ENCODE assay signal across 19 cellular contexts in genomic region chr4:1503583-1504471, GRCh38.
DNase-seq lines count a peak whose midpoint lies in the region; ATAC-seq and TF ChIP-seq lines count a peak whose summit lies in the region.
"Had no signal": no experiment of that assay in that cellular context is flagged by ENCODE, and none has a peak within 500 bp of the region (broad histone marks: within the 10 kb centered on the region; RNA-seq: fewer than 3 reads in every experiment).

No MANE protein-coding gene starts in this region.

- H3K4me1 ChIP-seq in Panc1 (ENCODE audit: control insufficient read depth, insufficient read depth, low read length) (no peaks in the 10 kb centered on the region), suprapubic skin (no peaks in the 10 kb centered on the region)
- H3K4me1 ChIP-seq: body of pancreas, gastroesophageal sphincter, pancreas had no signal

- H3K4me1 Mint-ChIP-seq in activated T-cell treated with anti-CD3 and anti-CD28 coated beads, Interleukin-2, amount 50 U/mL, for 24 hours (ENCODE audit: low read depth), result no peaks in the 10 kb centered on the region
- no peaks in the 10 kb centered on the region for H3K4me1 Mint-ChIP-seq in activated T-cell treated with anti-CD3 and anti-CD28 coated beads, Interleukin-2, amount 50 U/mL, for 4 hours (ENCODE audit: low read depth)
- H3K4me1 Mint-ChIP-seq: CD4-positive, alpha-beta memory T cell; immature natural killer cell had no signal

- H3K9me3 Mint-ChIP-seq in activated T-cell treated with anti-CD3 and anti-CD28 coated beads, Interleukin-2, amount 50 U/mL, for 24 hours, result no peaks in the 10 kb centered on the region
- no peaks in the 10 kb centered on the region for H3K9me3 Mint-ChIP-seq in activated T-cell treated with anti-CD3 and anti-CD28 coated beads, Interleukin-2, amount 50 U/mL, for 4 hours
- H3K9me3 Mint-ChIP-seq: activated naive CD4-positive, alpha-beta T cell treated with anti-CD3 and anti-CD28 coated beads for 36 hours; CD4-positive, alpha-beta memory T cell; dendritic cell treated with granulocyte-macrophage colony-stimulating factor and Interleukin-4, amounts not matched to agents 40 ng/mL and 50 ng/mL, for 4 days; immature natural killer cell had no signal

- POLR2A ChIA-PET in Panc1 (lab: Charles Lee), result no interaction called here

- TF ChIP-seq EP300 in suprapubic skin (IDR thresholded peaks at IDR 0.05), result no peak

- H3K27ac ChIP-seq in Panc1 (ENCODE audit: low read length) (no peak overlapping the region), suprapubic skin (no peak overlapping the region)
- H3K27ac ChIP-seq: body of pancreas, gastroesophageal sphincter, pancreas had no signal

- intact Hi-C loops in Panc1 (cut with micrococcal nuclease; ENCODE audit: unreplicated experiment), result no loop called here

- H3K4me3 ChIP-seq in Panc1 (ENCODE audit: low read depth in 2 of 2, low read length in 2 of 2) (no peak overlapping the region), suprapubic skin (no peak overlapping the region)
- H3K4me3 ChIP-seq: body of pancreas, gastroesophageal sphincter, pancreas had no signal

- no TSS peak for BruUV-seq in Panc1 (replicated peaks; lab: Mats Ljungman, UMichigan)

- 90% methylated on average over 29 of the region's 37 CpGs for WGBS in suprapubic skin

- no peaks in the 10 kb centered on the region for H3K27me3 ChIP-seq in Panc1 (ENCODE audit: control insufficient read depth, insufficient read depth, low read length)
- H3K27me3 ChIP-seq in suprapubic skin, result peaks cover 71% of the 10 kb centered on the region
- H3K27me3 ChIP-seq: body of pancreas had no signal

- no peaks in the 10 kb centered on the region for H3K36me3 Mint-ChIP-seq in activated T-cell treated with anti-CD3 and anti-CD28 coated beads, Interleukin-2, amount 50 U/mL, for 24 hours (ENCODE audit: low read depth)
- no peaks in the 10 kb centered on the region for H3K36me3 Mint-ChIP-seq in activated T-cell treated with anti-CD3 and anti-CD28 coated beads, Interleukin-2, amount 50 U/mL, for 4 hours (ENCODE audit: insufficient read depth)
- H3K36me3 Mint-ChIP-seq: CD4-positive, alpha-beta memory T cell; immature natural killer cell had no signal

- H3K27me3 Mint-ChIP-seq in activated T-cell treated with anti-CD3 and anti-CD28 coated beads, Interleukin-2, amount 50 U/mL, for 24 hours, result peaks cover 3% of the 10 kb centered on the region
- H3K27me3 Mint-ChIP-seq in activated T-cell treated with anti-CD3 and anti-CD28 coated beads, Interleukin-2, amount 50 U/mL, for 4 hours (ENCODE audit: low read depth), result peaks cover 9% of the 10 kb centered on the region

- no peak for ATAC-seq in activated T-cell treated with anti-CD3 and anti-CD28 coated beads, Interleukin-2, amount 50 U/mL, for 4 hours
- ATAC-seq in Panc1 (0 out of 2 replicates have a peak, but pooled peaks have one; percentile 30), left lobe of liver (no peak)
- ATAC-seq: body of pancreas, gastroesophageal sphincter, pancreas had no signal

- H3K27ac Mint-ChIP-seq in activated T-cell treated with anti-CD3 and anti-CD28 coated beads, Interleukin-2, amount 50 U/mL, for 24 hours, result no peak overlapping the region
- H3K27ac Mint-ChIP-seq: activated naive CD4-positive, alpha-beta T cell treated with anti-CD3 and anti-CD28 coated beads for 36 hours; CD4-positive, alpha-beta memory T cell; dendritic cell treated with granulocyte-macrophage colony-stimulating factor and Interleukin-4, amounts not matched to agents 40 ng/mL and 50 ng/mL, for 4 days; immature natural killer cell had no signal

- in situ Hi-C loops in Panc1 (cut with HindIII; ENCODE audit: low pct_unique_long_range_greater_than_20kb, low sequenced_read_pairs), result no loop called here

- no peak for TF ChIP-seq CTCF in Panc1 (IDR thresholded peaks at IDR 0.05)
- no peak for TF ChIP-seq CTCF in suprapubic skin (IDR thresholded peaks at IDR 0.05)

- no peak for TF ChIP-seq POLR2A in suprapubic skin (IDR thresholded peaks at IDR 0.05)

- H3K4me3 Mint-ChIP-seq in activated T-cell treated with anti-CD3 and anti-CD28 coated beads, Interleukin-2, amount 50 U/mL, for 24 hours, result no peak overlapping the region
- no peak overlapping the region for H3K4me3 Mint-ChIP-seq in activated T-cell treated with anti-CD3 and anti-CD28 coated beads, Interleukin-2, amount 50 U/mL, for 4 hours
- H3K4me3 Mint-ChIP-seq: activated naive CD4-positive, alpha-beta T cell treated with anti-CD3 and anti-CD28 coated beads for 36 hours; CD4-positive, alpha-beta memory T cell; dendritic cell treated with granulocyte-macrophage colony-stimulating factor and Interleukin-4, amounts not matched to agents 40 ng/mL and 50 ng/mL, for 4 days; immature natural killer cell had no signal

- CTCF ChIA-PET in Panc1 (lab: Charles Lee), result no interaction called here

- H3K9me3 ChIP-seq in Panc1 (ENCODE audit: control insufficient read depth, insufficient read depth, low read depth, low read length) (no peaks in the 10 kb centered on the region), suprapubic skin (no peaks in the 10 kb centered on the region)
- H3K9me3 ChIP-seq: body of pancreas, gastroesophageal sphincter, pancreas had no signal

- H3K36me3 ChIP-seq in Panc1 (ENCODE audit: control insufficient read depth, insufficient read depth, low read length), result no peaks in the 10 kb centered on the region
- H3K36me3 ChIP-seq in suprapubic skin, result no peaks in the 10 kb centered on the region
- H3K36me3 ChIP-seq: gastroesophageal sphincter, pancreas had no signal

- DNase-seq in activated T-cell treated with anti-CD3 and anti-CD28 coated beads, Interleukin-2, amount 50 U/mL, for 24 hours, result peak; percentile 9
- no peak for DNase-seq in activated T-cell treated with anti-CD3 and anti-CD28 coated beads, Interleukin-2, amount 50 U/mL, for 4 hours
- no peak for DNase-seq in Panc1 (ENCODE audit: low read depth, low spot score)
- DNase-seq in left lobe of liver (ENCODE audit: low spot score), result peak; percentile 41
- peak; percentile 46 to 70 for DNase-seq in suprapubic skin (ENCODE audit: low spot score in 2 of 2)
- DNase-seq in NCI-H226, result no peak
- no peak for DNase-seq in EL
- DNase-seq in activated CD4-positive, alpha-beta T cell treated with anti-CD3 and anti-CD28 coated beads, Interleukin-2, amount 50 U/mL, for 1 hour, result no peak
- DNase-seq: activated naive CD4-positive, alpha-beta T cell treated with anti-CD3 and anti-CD28 coated beads for 36 hours; CD4-positive, alpha-beta memory T cell; DMS79 treated with DMSO at 0.1 percent for 48 hours; immature natural killer cell; NCI-H2029 treated with DMSO at 0.1 percent for 48 hours; NCI-H524 treated with DMSO at 0.1 percent for 48 hours; small intestine had no signal

Comparison
In these comparisons a context has a peak if more than half of its experiments do, and no peak if none do; other contexts are left out.
1. DNase-seq: peak in activated T-cell treated with anti-CD3 and anti-CD28 coated beads, Interleukin-2, amount 50 U/mL, for 24 hours (single experiment), left lobe of liver (single experiment) and suprapubic skin (2 of 2); none in activated T-cell treated with anti-CD3 and anti-CD28 coated beads, Interleukin-2, amount 50 U/mL, for 4 hours (single experiment), Panc1 (single experiment), NCI-H226 (single experiment), EL (single experiment) and activated CD4-positive, alpha-beta T cell treated with anti-CD3 and anti-CD28 coated beads, Interleukin-2, amount 50 U/mL, for 1 hour (single experiment).